In genomic region chr2:27027211-27027651, GRCh38 we compare ENCODE assay signal across 21 cellular contexts.
"Had no signal": no experiment of that assay in that cellular context is flagged by ENCODE, and none has a peak within 500 bp of the region (broad histone marks: within the 10 kb centered on the region; RNA-seq: fewer than 3 reads in every experiment).

No MANE protein-coding gene starts in this region.

- H2AFZ ChIP-seq: parathyroid adenoma had no signal

- DNase-seq: activated B cell treated with CpG ODN at 0.5 μM for 24 hours; activated CD4-positive, alpha-beta memory T cell treated with anti-CD3 and anti-CD28 coated beads, Interleukin-2, amount 10 ng/mL, durations not matched to agents 7 days and 5 days; activated CD4-positive, alpha-beta T cell treated with anti-CD3 and anti-CD28 coated beads for 4 hours; activated CD8-positive, alpha-beta memory T cell treated with anti-CD3 and anti-CD28 coated beads, Interleukin-2, amount 10 ng/mL, durations not matched to agents 7 days and 5 days; amygdala; colonic mucosa; erythroblast; foreskin melanocyte; hypothalamus; mucosa of descending colon; naive thymus-derived CD8-positive, alpha-beta T cell; SK-N-SH; stimulated activated CD4-positive, alpha-beta T cell treated with anti-CD3 and anti-CD28 coated beads, Interleukin-2, amount 100 ng/mL, for 24 hours; stimulated activated naive CD8-positive, alpha-beta T cell treated with anti-CD3 and anti-CD28 coated beads, Interleukin-15, Interleukin-2, amounts not matched to agents 100 U/mL and 50 U/mL, for 24 hours had no signal

- H3K27ac ChIP-seq: cardiac muscle cell, colonic mucosa, neutrophil, parathyroid adenoma, tibial artery had no signal

- H3K4me2 ChIP-seq: SK-N-SH had no signal

- H3K36me3 ChIP-seq: colonic mucosa had no signal

- ATAC-seq: activated CD8-positive, alpha-beta memory T cell treated with anti-CD3 and anti-CD28 coated beads, Interleukin-2, amount 10 ng/mL, durations not matched to agents 7 days and 5 days; left lobe of liver; mucosa of descending colon; naive thymus-derived CD8-positive, alpha-beta T cell; stimulated activated naive CD8-positive, alpha-beta T cell treated with anti-CD3 and anti-CD28 coated beads, Interleukin-15, Interleukin-2, amounts not matched to agents 100 U/mL and 50 U/mL, for 24 hours had no signal

- H3K4me3 Mint-ChIP-seq: activated B cell treated with CpG ODN at 0.5 μM for 24 hours; activated CD4-positive, alpha-beta memory T cell treated with anti-CD3 and anti-CD28 coated beads, Interleukin-2, amount 10 ng/mL, durations not matched to agents 7 days and 5 days; activated CD8-positive, alpha-beta memory T cell treated with anti-CD3 and anti-CD28 coated beads, Interleukin-2, amount 10 ng/mL, durations not matched to agents 7 days and 5 days; activated naive CD8-positive, alpha-beta T cell; T-helper 2 cell treated with Interferon-gamma antibody and Interleukin-4, amounts not matched to agents 5 μg/mL and 100 μg/mL, for 36 hours had no signal

- H3K27me3 Mint-ChIP-seq: activated B cell treated with CpG ODN at 0.5 μM for 24 hours; activated CD4-positive, alpha-beta memory T cell treated with anti-CD3 and anti-CD28 coated beads, Interleukin-2, amount 10 ng/mL, durations not matched to agents 7 days and 5 days; activated CD8-positive, alpha-beta memory T cell treated with anti-CD3 and anti-CD28 coated beads, Interleukin-2, amount 10 ng/mL, durations not matched to agents 7 days and 5 days; activated naive CD8-positive, alpha-beta T cell; naive thymus-derived CD8-positive, alpha-beta T cell had no signal

- H3K4me3 ChIP-seq: cardiac muscle cell, colonic mucosa, mucosa of descending colon, tibial artery had no signal

- H3K27ac Mint-ChIP-seq: activated B cell treated with CpG ODN at 0.5 μM for 24 hours; activated CD4-positive, alpha-beta memory T cell treated with anti-CD3 and anti-CD28 coated beads, Interleukin-2, amount 10 ng/mL, durations not matched to agents 7 days and 5 days; activated CD8-positive, alpha-beta memory T cell treated with anti-CD3 and anti-CD28 coated beads, Interleukin-2, amount 10 ng/mL, durations not matched to agents 7 days and 5 days; activated naive CD8-positive, alpha-beta T cell; naive thymus-derived CD8-positive, alpha-beta T cell; T-helper 2 cell treated with Interferon-gamma antibody and Interleukin-4, amounts not matched to agents 5 μg/mL and 100 μg/mL, for 36 hours had no signal

- H3K27me3 ChIP-seq: cardiac muscle cell, colonic mucosa, neutrophil, tibial artery had no signal

- H3K9me3 Mint-ChIP-seq: activated B cell treated with CpG ODN at 0.5 μM for 24 hours; activated CD4-positive, alpha-beta memory T cell treated with anti-CD3 and anti-CD28 coated beads, Interleukin-2, amount 10 ng/mL, durations not matched to agents 7 days and 5 days; naive thymus-derived CD8-positive, alpha-beta T cell; T-helper 2 cell treated with Interferon-gamma antibody and Interleukin-4, amounts not matched to agents 5 μg/mL and 100 μg/mL, for 36 hours had no signal

- H3K9ac ChIP-seq: parathyroid adenoma, SK-N-SH had no signal

- H3K9me3 ChIP-seq: colonic mucosa, mucosa of descending colon, neutrophil, SK-N-SH, tibial artery had no signal

- H3K4me1 ChIP-seq: colonic mucosa had no signal
